ENCODE assay signal across 8 cellular contexts in the genomic region with DNA sequence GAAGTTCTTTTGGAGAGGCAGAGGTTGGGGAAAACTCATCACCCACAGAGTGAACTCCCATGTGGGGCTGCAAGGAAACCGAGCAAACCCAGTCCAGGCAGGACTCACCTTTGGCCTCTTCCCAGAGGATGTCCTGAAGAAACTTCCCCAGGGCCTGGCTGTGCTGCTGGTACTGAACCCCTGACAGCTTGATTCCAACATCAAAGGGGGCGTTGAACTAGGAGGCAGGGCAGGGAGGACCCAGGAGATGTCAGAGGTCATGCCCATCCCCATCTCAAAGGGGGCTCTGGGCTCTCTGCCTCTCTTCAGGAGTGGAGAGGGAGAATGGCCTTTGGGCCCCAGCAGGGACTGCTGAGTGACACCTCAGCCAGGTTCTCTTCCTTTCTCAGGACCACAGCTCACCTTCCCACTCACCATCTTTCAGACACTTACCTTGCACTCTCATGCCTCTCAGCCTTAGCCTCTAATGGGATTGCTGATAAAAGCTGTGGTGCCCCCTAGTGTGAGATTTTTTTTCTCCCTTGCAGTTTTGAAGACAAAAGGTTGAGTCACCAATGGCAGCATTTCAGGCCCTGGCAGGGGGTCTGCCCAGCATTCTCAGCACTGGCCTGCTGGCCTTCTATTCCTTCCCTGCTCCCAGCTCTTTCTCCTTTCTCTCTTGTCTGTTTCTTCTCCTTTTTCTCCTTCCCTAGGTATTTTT. TPM values are rescaled to one million over a fixed set of nuclear protein-coding genes. Genes with fewer than 3 reads are reported as not detected.
A peak's percentile ranks its signal among the peaks of the same experiment; 100 is the strongest.
DNase-seq lines count a peak whose midpoint lies in the region; ATAC-seq, FAIRE-seq and TF ChIP-seq lines count a peak whose summit lies in the region.

No MANE protein-coding gene starts in this region.

- POLR2A ChIA-PET in CD8-positive, alpha-beta T cell (lab: Charles Lee) = interaction anchor here (0.7 kb wide), 1 partner anchor 1037 kb away, joined by 3 read pairs; no protein-coding TSS in a partner anchor
- POLR2A ChIA-PET in WTC11 (lab: Charles Lee) = no interaction called here

- no peak for TF ChIP-seq POLR2A in transverse colon (IDR thresholded peaks at IDR 0.05)

- no peaks in the 10 kb centered on the region for H3K27me3 ChIP-seq in CD8-positive, alpha-beta T cell (ENCODE audit: insufficient read depth, low read length)
- H3K27me3 ChIP-seq in transverse colon = no peaks in the 10 kb centered on the region

- TF ChIP-seq CTCF in CD8-positive, alpha-beta T cell (IDR thresholded peaks at IDR 0.05) = peak; percentile 32
- no peak for TF ChIP-seq CTCF in WTC11 (IDR thresholded peaks at IDR 0.05)
- peak in 4 of 5 experiments; percentile 9 to 36 (median 23) for TF ChIP-seq CTCF in transverse colon (IDR thresholded peaks at IDR 0.05)

- DNase-seq in CD8-positive, alpha-beta T cell = peak in 1 of 7 experiments; percentile 41
- peak; percentile 37 for DNase-seq in HTR-8/SVneo (ENCODE audit: insufficient read length, low spot score)
- DNase-seq in WTC11 (ENCODE audit: low spot score) = no peak
- DNase-seq in hepatic stellate cell (ENCODE audit: low spot score) = peak; percentile 53
- DNase-seq in transverse colon = no peak
- DNase-seq in effector CD8-positive, alpha-beta T cell (lab: John Stamatoyannopoulos, UW) = no peak
- DNase-seq in DMS53 (lab: John Stamatoyannopoulos, UW) = no peak

- in situ Hi-C loops in transverse colon (cut with MboI; ENCODE audit: low pct_ligation_motif_present in 1 of 4, low pct_unique_long_range_greater_than_20kb in 1 of 4, low sequenced_read_pairs in 3 of 4) = no loop called here

- H3K9me3 ChIP-seq in CD8-positive, alpha-beta T cell (ENCODE audit: low read length) = no peaks in the 10 kb centered on the region
- no peaks in the 10 kb centered on the region for H3K9me3 ChIP-seq in transverse colon

- WGBS in transverse colon (ENCODE audit: low coverage in 1 of 2), 2 donors = 88% methylated on average over 2 of the region's 2 CpGs; no CpG with 5 or more reads in 1 of the 2 donors

- peaks cover 11% of the 10 kb centered on the region for H3K36me3 ChIP-seq in CD8-positive, alpha-beta T cell (ENCODE audit: insufficient read depth, low read length)
- H3K36me3 ChIP-seq in transverse colon = peaks cover 0 to 5% (median 2%) of the 10 kb centered on the region in 4 donors

- peaks cover 13% of the 10 kb centered on the region for H3K4me1 ChIP-seq in CD8-positive, alpha-beta T cell (ENCODE audit: insufficient read depth, low read length)
- no peaks in the 10 kb centered on the region for H3K4me1 ChIP-seq in transverse colon

- no peak overlapping the region for H3K27ac ChIP-seq in CD8-positive, alpha-beta T cell (ENCODE audit: low read depth, low read length)
- no peak overlapping the region for H3K27ac ChIP-seq in transverse colon

- TF ChIP-seq EP300 in transverse colon (IDR thresholded peaks at IDR 0.05; ENCODE audit: low read depth) = no peak

- no peak for FAIRE-seq in HTR-8/SVneo (lab: Jason Lieb, UNC)

- peak overlapping the region; percentile 61 for H3K27ac Mint-ChIP-seq in CD8-positive, alpha-beta T cell
- H3K27ac Mint-ChIP-seq in WTC11 = peak overlapping the region; percentile 56; the same call in 1 of the 2 replicates

- no peak overlapping the region for H3K4me3 ChIP-seq in CD8-positive, alpha-beta T cell (ENCODE audit: low read depth, low read length)
- no peak overlapping the region for H3K4me3 ChIP-seq in transverse colon

- peak; percentile 34 for ATAC-seq in CD8-positive, alpha-beta T cell
- ATAC-seq in WTC11 = no peak; the same call in none of the 2 replicates
- no peak for ATAC-seq in HG03196 (IDR thresholded peaks at IDR 0.05; ENCODE audit: unreplicated experiment)

- H3K27me3 Mint-ChIP-seq in CD8-positive, alpha-beta T cell (ENCODE audit: low read depth) = no peaks in the 10 kb centered on the region
- H3K27me3 Mint-ChIP-seq in WTC11 (ENCODE audit: low read depth) = no peaks in the 10 kb centered on the region

- H3K9me3 Mint-ChIP-seq in CD8-positive, alpha-beta T cell = no peaks in the 10 kb centered on the region
- H3K9me3 Mint-ChIP-seq in WTC11 = no peaks in the 10 kb centered on the region

- CTCF ChIA-PET in CD8-positive, alpha-beta T cell (lab: Charles Lee) = interaction anchor here (0.6 to 2.0 kb wide), 14 partner anchors 11 to 355 kb away, joined by 3 to 10 read pairs (median 3); a partner anchor contains a TSS
- CTCF ChIA-PET in WTC11 (lab: Charles Lee) = interaction anchor here (0.6 to 3.3 kb wide), 3 partner anchors 23 to 328 kb away, joined by 3 to 12 read pairs (median 3); no protein-coding TSS in a partner anchor

- intact Hi-C loops in CD8-positive, alpha-beta T cell (cut with DNase I, micrococcal nuclease) = loop anchor here (5.0 to 10.0 kb wide), 2 partner anchors 304 to 352 kb away; a partner anchor contains a TSS
- intact Hi-C loops in transverse colon (cut with DNase I; ENCODE audit: low total_unique reads) = no loop called here

- H3K36me3 Mint-ChIP-seq in CD8-positive, alpha-beta T cell = peaks cover 55% of the 10 kb centered on the region
- H3K36me3 Mint-ChIP-seq in WTC11 = peaks cover 7% of the 10 kb centered on the region; the same call in 1 of the 2 replicates

- H3K4me1 Mint-ChIP-seq in CD8-positive, alpha-beta T cell (ENCODE audit: low read depth) = peaks cover 20% of the 10 kb centered on the region
- peaks cover 9% of the 10 kb centered on the region for H3K4me1 Mint-ChIP-seq in WTC11

- H3K4me3 Mint-ChIP-seq in CD8-positive, alpha-beta T cell = no peak overlapping the region
- no peak overlapping the region for H3K4me3 Mint-ChIP-seq in WTC11

TF ChIP-seq in WTC11, 78 proteins besides CTCF, POLR2A, EP300 and RAD21:
- TF ChIP-seq, protein P1, sequence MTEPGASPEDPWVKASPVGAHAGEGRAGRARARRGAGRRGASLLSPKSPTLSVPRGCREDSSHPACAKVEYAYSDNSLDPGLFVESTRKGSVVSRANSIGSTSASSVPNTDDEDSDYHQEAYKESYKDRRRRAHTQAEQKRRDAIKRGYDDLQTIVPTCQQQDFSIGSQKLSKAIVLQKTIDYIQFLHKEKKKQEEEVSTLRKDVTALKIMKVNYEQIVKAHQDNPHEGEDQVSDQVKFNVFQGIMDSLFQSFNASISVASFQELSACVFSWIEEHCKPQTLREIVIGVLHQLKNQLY (CRISPR knock-in tag; IDR thresholded peaks at IDR 0.05) = no peak
- TF ChIP-seq ATF1 (CRISPR knock-in tag; IDR thresholded peaks at IDR 0.05) (no peak), FOXP1 (CRISPR knock-in tag; IDR thresholded peaks at IDR 0.05; ENCODE audit: borderline replicate concordance) (no peak)

RNA-seq across cellular contexts. Expression of a gene that starts 6.0 kb away (rescaled TPM):
- total RNA-seq in CD8-positive, alpha-beta T cell = under 1 TPM in 1 of 2 experiments, not detected in 1; 0.92 TPM
- total RNA-seq in WTC11 (2021) = 0.34 to 0.35 TPM in 2 of 3 replicates, not detected in the other
- total RNA-seq in transverse colon = 1 to 10 TPM in 1 of 4 donors, under 1 TPM in 1, not detected in 2; 0.55 to 8.2 TPM

RNA-seq across cellular contexts. Expression of a gene that starts 34.2 kb away (rescaled TPM):
- 10 to 100 TPM; 92.0 to 92.2 TPM for total RNA-seq in CD8-positive, alpha-beta T cell
- total RNA-seq in WTC11 (2021) (121 to 139 TPM (median 132 TPM) in 3 replicates), transverse colon (100 to 1,000 TPM; 106 to 181 (median 164) TPM)

RNA-seq across cellular contexts. Expression of a gene that starts 38.5 kb away (rescaled TPM):
- total RNA-seq in CD8-positive, alpha-beta T cell = 10 to 100 TPM; 40.2 to 40.3 TPM
- total RNA-seq in WTC11 (2021) (23.2 to 31.7 TPM (median 24.7 TPM) in 3 replicates), transverse colon (10 to 100 TPM; 22.7 to 59.7 (median 28.2) TPM)

Comparison
In these comparisons a context has a peak if more than half of its experiments do, and no peak if none do; other contexts are left out.
1. DNase-seq: peak in HTR-8/SVneo (single experiment) and hepatic stellate cell (single experiment); none in WTC11 (single experiment), transverse colon (single experiment), effector CD8-positive, alpha-beta T cell (single experiment) and DMS53 (single experiment).